In genomic region chr10:129849853-129850252, GRCh38 we compare ENCODE assay signal across 19 cellular contexts.
"Had no signal": no experiment of that assay in that cellular context is flagged by ENCODE, and none has a peak within 500 bp of the region (broad histone marks: within the 10 kb centered on the region; RNA-seq: fewer than 3 reads in every experiment).

No MANE protein-coding gene starts in this region.

- H3K4me3 Mint-ChIP-seq: memory B cell had no signal

- H3K36me3 ChIP-seq: gastroesophageal sphincter, left lung had no signal

- H3K4me1 Mint-ChIP-seq: memory B cell had no signal

- H3K27ac ChIP-seq: coronary artery, dorsolateral prefrontal cortex, esophagus muscularis mucosa, foreskin keratinocyte, gastroesophageal sphincter, heart right ventricle, left lung had no signal

- H3K4me3 ChIP-seq: coronary artery, dorsolateral prefrontal cortex, esophagus muscularis mucosa, gastroesophageal sphincter, heart right ventricle, left lung, lung had no signal

- H3K9me3 ChIP-seq: esophagus muscularis mucosa, gastroesophageal sphincter, heart right ventricle, left lung had no signal

- H3K27me3 ChIP-seq: foreskin keratinocyte, heart right ventricle had no signal

- H3K36me3 Mint-ChIP-seq: memory B cell had no signal

- H3K4me1 ChIP-seq: foreskin keratinocyte, left lung had no signal

- H3K27ac Mint-ChIP-seq: memory B cell had no signal

- ATAC-seq: foreskin keratinocyte, gastroesophageal sphincter, heart right ventricle, left colon, left lung, left ventricle myocardium superior had no signal

- DNase-seq: dermis blood vessel endothelial cell; effector CD4-positive, alpha-beta T cell; effector memory CD4-positive, alpha-beta T cell; foreskin keratinocyte; heart right ventricle; hippocampal formation; kidney; kidney glomerular epithelial cell; left colon; left ventricle myocardium superior; mammary epithelial cell; midbrain had no signal

- H3K9me3 Mint-ChIP-seq: memory B cell had no signal
